ENCODE assay signal across 23 cellular contexts in the genomic region with DNA sequence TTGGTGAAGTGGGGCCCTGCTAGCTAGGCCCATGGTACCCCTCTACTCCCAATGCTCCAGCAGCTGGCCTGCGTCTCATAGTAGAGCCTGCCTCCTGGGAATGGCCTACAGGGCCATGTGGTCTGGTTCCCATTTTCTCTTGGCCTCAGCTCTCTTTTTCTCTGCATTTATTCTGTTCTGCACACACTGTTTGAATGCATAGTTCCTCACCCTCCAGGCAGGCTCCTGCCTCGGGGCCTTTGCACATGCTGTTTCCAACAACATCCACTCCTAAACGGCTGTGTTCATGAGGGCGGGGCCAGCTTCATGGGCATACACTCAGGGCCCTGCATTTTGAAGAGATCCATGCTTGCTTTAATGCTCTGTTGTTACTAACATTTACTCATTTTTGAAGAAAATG.
"Had no signal": no experiment of that assay in that cellular context is flagged by ENCODE, and none has a peak within 500 bp of the region (broad histone marks: within the 10 kb centered on the region; RNA-seq: fewer than 3 reads in every experiment).

No MANE protein-coding gene starts in this region.

- H3K27me3 ChIP-seq: esophagus squamous epithelium, hepatocyte had no signal

- H3K4me1 ChIP-seq: esophagus squamous epithelium, gastrocnemius medialis, heart left ventricle, lower lobe of right lung had no signal

- DNase-seq: dermis blood vessel endothelial cell; dorsolateral prefrontal cortex; effector CD4-positive, alpha-beta T cell; effector memory CD4-positive, alpha-beta T cell; esophagus squamous epithelium; foreskin fibroblast; foreskin melanocyte; gastrocnemius medialis; heart left ventricle; hypothalamus; immature natural killer cell; islet precursor cell; kidney; kidney glomerular epithelial cell; left colon; left ventricle myocardium superior; lower lobe of right lung; mesenchymal stem cell; mucosa of descending colon; naive B cell had no signal

- H3K36me3 ChIP-seq: esophagus squamous epithelium, gastrocnemius medialis, heart left ventricle, lower lobe of right lung had no signal

- H3K9me3 ChIP-seq: esophagus squamous epithelium, gastrocnemius medialis, heart left ventricle, lower lobe of right lung, mucosa of descending colon had no signal

- H3K4me3 ChIP-seq: coronary artery, dorsolateral prefrontal cortex, esophagus squamous epithelium, gastrocnemius medialis, heart left ventricle, hepatocyte, lower lobe of right lung, mucosa of descending colon had no signal

- ATAC-seq: gastrocnemius medialis, left colon, left lobe of liver, lower lobe of right lung, mucosa of descending colon had no signal

- H3K27ac ChIP-seq: coronary artery, dorsolateral prefrontal cortex, esophagus squamous epithelium, gastrocnemius medialis, heart left ventricle, hepatocyte, lower lobe of right lung had no signal
